Comparison of ENCODE assay signal across 9 cellular contexts in the genomic region with DNA sequence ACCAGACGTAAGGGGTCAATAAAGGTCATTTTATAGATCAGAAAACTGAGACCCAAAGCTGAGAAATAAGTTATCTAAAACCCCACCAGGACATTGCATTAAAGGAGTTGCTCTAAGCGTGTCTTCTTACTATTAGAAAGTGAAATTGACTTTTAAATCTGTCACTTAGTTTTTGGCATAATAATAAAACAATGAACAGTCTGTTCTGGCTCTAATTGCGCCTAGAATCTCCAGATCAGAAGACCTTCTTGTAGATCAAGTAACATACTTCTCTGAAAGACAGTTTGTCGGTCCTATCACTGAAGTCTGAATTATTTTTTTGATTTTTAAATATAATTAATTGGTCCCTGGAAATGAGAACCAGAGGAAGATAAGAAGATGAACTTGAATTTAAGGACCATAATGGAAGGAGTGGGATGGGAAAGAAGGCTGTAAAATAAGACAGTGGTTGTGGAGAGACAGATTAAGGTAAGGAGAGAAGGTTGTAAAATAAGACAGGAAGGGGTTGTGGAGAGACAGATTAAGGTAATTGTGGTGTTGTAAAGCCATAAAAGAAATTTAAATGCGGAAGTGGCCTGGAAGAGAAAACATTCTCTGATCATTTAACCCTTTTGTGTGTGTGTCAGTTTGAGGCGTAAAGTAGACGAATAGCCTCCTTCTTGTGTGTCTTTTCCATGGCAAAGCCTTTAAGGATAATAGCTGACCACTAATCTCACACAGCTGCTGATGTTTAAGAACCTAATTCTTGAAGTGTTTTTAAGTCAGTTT. TPM values are rescaled to one million over a fixed set of nuclear protein-coding genes. Genes with fewer than 3 reads are reported as not detected.
DNase-seq lines count a peak whose midpoint lies in the region; ATAC-seq and TF ChIP-seq lines count a peak whose summit lies in the region.
"Had no signal": no experiment of that assay in that cellular context is flagged by ENCODE, and none has a peak within 500 bp of the region (broad histone marks: within the 10 kb centered on the region; RNA-seq: fewer than 3 reads in every experiment).

No MANE protein-coding gene starts in this region.

- H3K27me3 ChIP-seq in GM23248 (replicated peaks; ENCODE audit: insufficient read depth) (no peaks in the 10 kb centered on the region), psoas muscle (ENCODE audit: insufficient read depth in 3 of 3, low read length in 2 of 3) (no peaks in the 10 kb centered on the region)

- WGBS in GM23248 (ENCODE audit: low coverage in 1 of 2, low lambda C conversion rate in 2 of 2, missing lambda C conversion rate in 2 of 2), 2 experiments: 45 to 46% methylated on average over 7 of the region's 7 CpGs
- 42 to 68% (median 53%) methylated on average over 7 of the region's 7 CpGs for WGBS in psoas muscle, 3 donors

- H3K79me2 ChIP-seq in GM23248 (ENCODE audit: insufficient read depth): peaks cover 99% of the 10 kb centered on the region

- H2AFZ ChIP-seq in GM23248: peak overlapping the region; percentile 38; the same call in 1 of the 2 replicates

- no peaks in the 10 kb centered on the region for H3K9me2 ChIP-seq in GM23248 (ENCODE audit: insufficient read depth)

- TF ChIP-seq CTCF in coronary artery (IDR thresholded peaks at IDR 0.05) (no peak), psoas muscle (IDR thresholded peaks at IDR 0.05) (no peak)

- intact Hi-C loops in psoas muscle (cut with DNase I): loop anchor here in 1 of 2 donors (2.0 kb wide), 1 partner anchor 20 kb away; a partner anchor contains a TSS

- H3K4me1 ChIP-seq in GM23248 (ENCODE audit: insufficient read depth) (peaks cover 68% of the 10 kb centered on the region), psoas muscle (peaks cover 83% of the 10 kb centered on the region)

- H4K20me1 ChIP-seq in GM23248 (ENCODE audit: insufficient read depth): peaks cover 46% of the 10 kb centered on the region; the same call in 1 of the 2 replicates

- peak overlapping the region; percentile 61 for H3K9ac ChIP-seq in GM23248

- peak overlapping the region; percentile 75 for H3K4me3 ChIP-seq in GM23248
- peak overlapping the region; percentile 36 for H3K4me3 ChIP-seq in coronary artery
- peak overlapping the region; percentile 40 for H3K4me3 ChIP-seq in psoas muscle
- H3K4me3 ChIP-seq: HAP-1 had no signal

- no peaks in the 10 kb centered on the region for H3K36me3 ChIP-seq in GM23248 (ENCODE audit: low read depth)
- no peaks in the 10 kb centered on the region for H3K36me3 ChIP-seq in psoas muscle (ENCODE audit: insufficient read depth in 1 of 2, low read depth in 1 of 2)
- H3K36me3 ChIP-seq: HAP-1 had no signal

- ATAC-seq in psoas muscle (no peak), GM21786 (IDR thresholded peaks at IDR 0.05; ENCODE audit: unreplicated experiment) (no peak)

- H3F3A ChIP-seq in GM23248 (ENCODE audit: insufficient read depth): peaks cover 41% of the 10 kb centered on the region

- in situ Hi-C loops in GM23248 (cut with MboI): no loop called here

- H3K27ac ChIP-seq in GM23248 (peak overlapping the region; percentile 30), coronary artery (peak overlapping the region; percentile 12 to 48), psoas muscle (peak overlapping the region; percentile 14)

- DNase-seq in GM23248: no peak
- DNase-seq in NOMO-1 treated with dmso at 0.1 percent for 144 hours (lab: John Stamatoyannopoulos, UW; ENCODE audit: unreplicated experiment): peak; percentile 67
- no peak for DNase-seq in coronary artery (ENCODE audit: low spot score)
- DNase-seq in psoas muscle: no peak
- DNase-seq in SW 1271 (lab: John Stamatoyannopoulos, UW): no peak
- DNase-seq in kidney tubule cell (ENCODE audit: low spot score): no peak
- no peak for DNase-seq in iPS-NIHi11 (ENCODE audit: low spot score)

- H3K9me3 ChIP-seq in GM23248 (ENCODE audit: low read depth) (no peaks in the 10 kb centered on the region), psoas muscle (no peaks in the 10 kb centered on the region)
- H3K9me3 ChIP-seq: HAP-1 had no signal

- peak overlapping the region; percentile 94 for H3K4me2 ChIP-seq in GM23248 (ENCODE audit: unreplicated experiment)

RNA-seq across cellular contexts. Expression of a gene that starts 20.0 kb away (rescaled TPM):
- 7.2 and 9.0 TPM in 2 replicates for total RNA-seq in GM23248 (2014; rRNA removed; shearing (Covaris generic))
- polyA plus RNA-seq in GM23248 (2016; fragmentation: Nextera tagmentation; extraction: Ambion mirVana) (17.9 and 18.2 TPM in 2 replicates), psoas muscle (10 to 100 TPM; 10.6 to 24.6 (median 19.9) TPM)
- 10 to 100 TPM; 19.9 to 30.7 (median 22.9) TPM for total RNA-seq in psoas muscle
